Comparison of ENCODE assay signal across 1 cellular context in genomic region chr11:111926505-111927391, GRCh38.
A peak's percentile ranks its signal among the peaks of the same experiment; 100 is the strongest.
TF ChIP-seq lines count a peak whose summit lies in the region.

No MANE protein-coding gene starts in this region.

TF ChIP-seq in GM23338, 12 proteins besides CTCF, POLR2A, EP300 and RAD21:
- TF ChIP-seq REST (IDR thresholded peaks at IDR 0.05; ENCODE audit: unreplicated experiment) (no peak), EZH2 (IDR thresholded peaks at IDR 0.05; ENCODE audit: low read depth, unreplicated experiment) (no peak), POLR2AphosphoS5 (IDR thresholded peaks at IDR 0.05; ENCODE audit: low read depth) (peak; percentile 86)
